ENCODE assay signal across 17 cellular contexts in genomic region chr18:66640431-66640830, GRCh38. TPM values are rescaled to one million over a fixed set of nuclear protein-coding genes. Genes with fewer than 3 reads are reported as not detected.
DNase-seq lines count a peak whose midpoint lies in the region; ATAC-seq and TF ChIP-seq lines count a peak whose summit lies in the region.
"Had no signal": no experiment of that assay in that cellular context is flagged by ENCODE, and none has a peak within 500 bp of the region (broad histone marks: within the 10 kb centered on the region; RNA-seq: fewer than 3 reads in every experiment).

No MANE protein-coding gene starts in this region.

- H3K9me3 ChIP-seq in lung (ENCODE audit: control insufficient read depth in 2 of 2, insufficient read depth in 1 of 2, low read length in 1 of 2) = no peaks in the 10 kb centered on the region
- H3K9me3 ChIP-seq: thoracic aorta had no signal

- no peak overlapping the region for H3K4me3 ChIP-seq in lung
- H3K4me3 ChIP-seq: thoracic aorta had no signal

- H3K36me3 ChIP-seq in lung (ENCODE audit: control insufficient read depth in 2 of 2, insufficient read depth in 2 of 2, low read length in 2 of 2) = no peaks in the 10 kb centered on the region
- H3K36me3 ChIP-seq: thoracic aorta had no signal

- DNase-seq in GDM1 (lab: John Stamatoyannopoulos, UW) (peak; percentile 57), SK-MEL-5 (ENCODE audit: low read depth, low spot score) (peak; percentile 43), epithelial cell of prostate (ENCODE audit: low read depth, low spot score) (no peak), lung (ENCODE audit: low spot score) (no peak), anterior cingulate cortex (lab: John Stamatoyannopoulos, UW) (no peak), type B pancreatic cell (ENCODE audit: extremely low spot score, unreplicated experiment) (no peak), omental fat pad (ENCODE audit: low spot score) (no peak)
- DNase-seq: activated CD4-positive, alpha-beta T cell treated with anti-CD3 and anti-CD28 coated beads for 48 hours; activated naive CD4-positive, alpha-beta T cell treated with anti-CD3 and anti-CD28 coated beads, Interleukin-2, amount 50 U/mL, for 16 hours; caudate nucleus; NCI-H2081; NCI-H748 treated with DMSO at 0.1 percent for 48 hours; T-helper 2 cell had no signal

- no peaks in the 10 kb centered on the region for H3K9me3 Mint-ChIP-seq in type B pancreatic cell

- H3K4me1 ChIP-seq in lung (ENCODE audit: control insufficient read depth in 2 of 2, insufficient read depth in 2 of 2, low read length in 2 of 2) = no peaks in the 10 kb centered on the region

- H3K27ac Mint-ChIP-seq in type B pancreatic cell = no peak overlapping the region

- H3K27me3 ChIP-seq in lung (ENCODE audit: control insufficient read depth, insufficient read depth) = no peaks in the 10 kb centered on the region

- TF ChIP-seq CTCF in lung (IDR thresholded peaks at IDR 0.05; ENCODE audit: control extremely low read depth, extremely low read depth) (no peak), type B pancreatic cell (conservative IDR thresholded peaks at IDR 0.05) (no peak), omental fat pad (IDR thresholded peaks at IDR 0.05) (no peak)

- H3K27ac ChIP-seq in epithelial cell of prostate (peak overlapping the region; percentile 10), lung (ENCODE audit: low read depth in 1 of 2, low read length in 1 of 2) (no peak overlapping the region)
- H3K27ac ChIP-seq: RWPE1, thoracic aorta had no signal

- 27 to 43% methylated on average over 4 of the region's 4 CpGs for WGBS in lung, 2 donors

- no peaks in the 10 kb centered on the region for H3K4me1 Mint-ChIP-seq in type B pancreatic cell (ENCODE audit: unreplicated experiment)

- no peaks in the 10 kb centered on the region for H3K27me3 Mint-ChIP-seq in type B pancreatic cell

- in situ Hi-C loops in SK-MEL-5 (cut with HindIII; ENCODE audit: low pct_unique_long_range_greater_than_20kb, low sequenced_read_pairs) = no loop called here

- no peaks in the 10 kb centered on the region for H3K36me3 Mint-ChIP-seq in type B pancreatic cell

- H3K4me3 Mint-ChIP-seq in type B pancreatic cell = no peak overlapping the region

- ATAC-seq in lung (ENCODE audit: insufficient read depth, low FRiP score) (peak; percentile 37), GM19397 (IDR thresholded peaks at IDR 0.05; ENCODE audit: unreplicated experiment) (no peak), omental fat pad (ENCODE audit: low FRiP score) (no peak)

RNA-seq across cellular contexts. Expression of gene CDH19, which starts 36.5 kb away (rescaled TPM):
- 71.4 and 76.4 TPM in 2 replicates for total RNA-seq in SK-MEL-5 (2014; rRNA removed; shearing (Covaris generic))
- polyA plus RNA-seq in SK-MEL-5 (2015; cell fraction: cytosol; rRNA removed) = 24.0 and 29.6 TPM in 2 replicates
- 20.3 and 21.0 TPM in 2 replicates for polyA plus RNA-seq in SK-MEL-5 (2015; cell fraction: nucleus; rRNA removed)
- 1 to 10 TPM; 1.2 to 1.7 TPM for total RNA-seq in lung
- under 1 TPM; 0.13 to 0.67 TPM for polyA plus RNA-seq in lung
- 0.05 and 0.36 TPM in 2 replicates for total RNA-seq in type B pancreatic cell (ENCODE audit: low replicate concordance)
- 10 to 100 TPM in 1 of 4 donors, 1 to 10 TPM in 2, under 1 TPM in 1; 0.56 to 18.6 (median 2.9) TPM for total RNA-seq in omental fat pad
- polyA plus RNA-seq: keratinocyte had no signal

Comparison
In these comparisons a context has a peak if more than half of its experiments do, and no peak if none do; other contexts are left out.
1. DNase-seq: peak in GDM1 (single experiment) and SK-MEL-5 (single experiment); none in epithelial cell of prostate (single experiment), lung (single experiment), anterior cingulate cortex (0 of 58), type B pancreatic cell (single experiment) and omental fat pad (single experiment).